Comparison of ENCODE assay signal across 8 cellular contexts in genomic region chr7:129615018-129615417, GRCh38. TPM values are rescaled to one million over a fixed set of nuclear protein-coding genes. Genes with fewer than 3 reads are reported as not detected.
DNase-seq lines count a peak whose midpoint lies in the region; ATAC-seq and TF ChIP-seq lines count a peak whose summit lies in the region.

No MANE protein-coding gene starts in this region.

- peaks cover 91% of the 10 kb centered on the region for H3K79me2 ChIP-seq in PC-9 (ENCODE audit: low read depth)

- no peaks in the 10 kb centered on the region for H3K9me2 ChIP-seq in PC-9 (ENCODE audit: insufficient read depth)

- CTCF ChIA-PET in PC-9 (lab: Charles Lee) = no interaction called here

- DNase-seq in GM13977 (ENCODE audit: low spot score) = peak; percentile 62
- peak in 1 of 2 experiments; percentile 35 for DNase-seq in PC-9
- peak; percentile 85 for DNase-seq in iris pigment epithelial cell (ENCODE audit: low read depth)
- no peak for DNase-seq in ecto neural progenitor cell (ENCODE audit: low spot score)
- DNase-seq in activated CD8-positive, alpha-beta memory T cell treated with anti-CD3 and anti-CD28 coated beads, Interleukin-2, amount 50 U/mL, for 4 hours = no peak
- no peak for DNase-seq in NCI-H187 (lab: John Stamatoyannopoulos, UW)
- no peak for DNase-seq in nucleus accumbens (lab: John Stamatoyannopoulos, UW)

- intact Hi-C loops in PC-9 (cut with micrococcal nuclease; ENCODE audit: unreplicated experiment) = no loop called here

- peaks cover 7% of the 10 kb centered on the region; the same call in 1 of the 2 replicates for H3F3A ChIP-seq in PC-9 (ENCODE audit: insufficient read depth, low read depth)

- peaks cover 15% of the 10 kb centered on the region; the same call in 1 of the 2 replicates for H4K20me1 ChIP-seq in PC-9 (ENCODE audit: insufficient read depth)

- 0 out of 2 replicates have a peak overlapping the region, but pooled peaks have one; percentile 7 for H3K4me3 ChIP-seq in PC-9

- no peaks in the 10 kb centered on the region for H3K27me3 ChIP-seq in PC-9 (ENCODE audit: insufficient read depth, low read depth)

- H2AFZ ChIP-seq in PC-9 = no peak overlapping the region

- TF ChIP-seq CTCF in GM13977 (IDR thresholded peaks at IDR 0.05; ENCODE audit: extremely low read depth, insufficient read depth, missing control alignments) (no peak), PC-9 (conservative IDR thresholded peaks at IDR 0.05) (no peak)

- H3K36me3 ChIP-seq in PC-9 (ENCODE audit: low read depth) = 0 out of 2 replicates have a peak, but pooled peaks cover 4% of the 10 kb centered on the region

- peak; percentile 25 for ATAC-seq in HG02588 (IDR thresholded peaks at IDR 0.05; ENCODE audit: unreplicated experiment)

- no TSS peak for BruUV-seq in PC-9 (replicated peaks; lab: Mats Ljungman, UMichigan)

- H3K27ac ChIP-seq in PC-9 = no peak overlapping the region

- POLR2A ChIA-PET in PC-9 (lab: Charles Lee; ENCODE audit: unreplicated experiment) = no interaction called here

- H3K9me3 ChIP-seq in PC-9 (ENCODE audit: insufficient read depth, low read depth) = no peaks in the 10 kb centered on the region

- 0 out of 2 replicates have a peak overlapping the region, but pooled peaks have one; percentile 9 for H3K4me2 ChIP-seq in PC-9

- H3K4me1 ChIP-seq in PC-9 (replicated peaks; ENCODE audit: insufficient read depth) = peaks cover 26% of the 10 kb centered on the region

- in situ Hi-C loops in GM13977 (cut with MboI; ENCODE audit: low pct_unique_long_range_greater_than_20kb, low sequenced_read_pairs, unreplicated experiment) = no loop called here

RNA-seq across cellular contexts. Expression of gene NRF1, which starts 3.5 kb away (rescaled TPM):
- total RNA-seq in PC-9 (2021) = 20.5 and 23.2 TPM in 2 replicates

Comparison
In these comparisons a context has a peak if more than half of its experiments do, and no peak if none do; other contexts are left out.
1. DNase-seq: peak in GM13977 (single experiment) and iris pigment epithelial cell (single experiment); none in ecto neural progenitor cell (single experiment), activated CD8-positive, alpha-beta memory T cell treated with anti-CD3 and anti-CD28 coated beads, Interleukin-2, amount 50 U/mL, for 4 hours (single experiment), NCI-H187 (0 of 2) and nucleus accumbens (0 of 56).